8 cellular contexts compared by ENCODE assay signal in genomic region chr20:47315339-47315662, GRCh38. TPM values are rescaled to one million over a fixed set of nuclear protein-coding genes. Genes with fewer than 3 reads are reported as not detected.
DNase-seq lines count a peak whose midpoint lies in the region; ATAC-seq and TF ChIP-seq lines count a peak whose summit lies in the region.

No MANE protein-coding gene starts in this region.

- no peak for TF ChIP-seq POLR2A in thyroid gland (IDR thresholded peaks at IDR 0.05)

- H3K9me3 ChIP-seq in ascending aorta (no peaks in the 10 kb centered on the region), left lung (no peaks in the 10 kb centered on the region), thyroid gland (no peaks in the 10 kb centered on the region)

- DNase-seq in NCI-H2196 (lab: John Stamatoyannopoulos, UW; ENCODE audit: unreplicated experiment) (peak; percentile 44), NCI-H2196 treated with DMSO at 0.1 percent for 48 hours (lab: John Stamatoyannopoulos, UW; ENCODE audit: unreplicated experiment) (no peak), ascending aorta (ENCODE audit: low spot score in 2 of 2) (no peak), left lung (no peak), thyroid gland (no peak), HUDEP-2 (lab: John Stamatoyannopoulos, UW; ENCODE audit: unreplicated experiment in 76 of 76) (no peak), HEK293T (ENCODE audit: extremely low spot score) (no peak)
- no peak for DNase-seq in activated naive CD4-positive, alpha-beta T cell treated with anti-CD3 and anti-CD28 coated beads for 36 hours

- H3K27me3 Mint-ChIP-seq in activated naive CD4-positive, alpha-beta T cell treated with anti-CD3 and anti-CD28 coated beads for 36 hours (ENCODE audit: low read depth) = no peaks in the 10 kb centered on the region

- H3K4me3 Mint-ChIP-seq in activated naive CD4-positive, alpha-beta T cell treated with anti-CD3 and anti-CD28 coated beads for 36 hours = no peak overlapping the region

- H3K4me3 ChIP-seq in ascending aorta (no peak overlapping the region), left lung (no peak overlapping the region), thyroid gland (replicated peaks in 1 of 3) (no peak overlapping the region)

- no peak for ATAC-seq in left lung

- H3K27ac Mint-ChIP-seq in activated naive CD4-positive, alpha-beta T cell treated with anti-CD3 and anti-CD28 coated beads for 36 hours = no peak overlapping the region

- H3K27ac ChIP-seq in ascending aorta (peak overlapping the region; percentile 97 to 99), left lung (peak overlapping the region; percentile 94 to 98), thyroid gland (peak overlapping the region; percentile 99 to 100 (median 100))

- no peaks in the 10 kb centered on the region for H3K9me3 Mint-ChIP-seq in activated naive CD4-positive, alpha-beta T cell treated with anti-CD3 and anti-CD28 coated beads for 36 hours

- intact Hi-C loops in ascending aorta (cut with DNase I) = no loop called here
- intact Hi-C loops in left lung (cut with DNase I) = loop anchor here in 1 of 2 donors (10.0 kb wide), 1 partner anchor 60 kb away; no protein-coding TSS in a partner anchor
- intact Hi-C loops in thyroid gland (cut with DNase I) = loop anchor here (5.0 kb wide), 1 partner anchor 42 kb away; the partner anchor contains the start of gene ZMYND8
- intact Hi-C loops in activated naive CD4-positive, alpha-beta T cell treated with anti-CD3 and anti-CD28 coated beads for 36 hours (cut with micrococcal nuclease) = no loop called here

- CTCF ChIA-PET in HEK293T (lab: Yijun Ruan, JAX) = interaction anchor here (1.4 kb wide), 1 partner anchor 69 kb away, joined by 4 read pairs; no protein-coding TSS in a partner anchor
- CTCF ChIA-PET in activated naive CD4-positive, alpha-beta T cell treated with anti-CD3 and anti-CD28 coated beads for 36 hours (lab: Charles Lee) = interaction anchor here (3.8 kb wide), 1 partner anchor 69 kb away, joined by 14 read pairs; no protein-coding TSS in a partner anchor

- H3K36me3 ChIP-seq in ascending aorta = no peaks in the 10 kb centered on the region
- H3K36me3 ChIP-seq in left lung = peaks cover 0 to 8% of the 10 kb centered on the region in 2 donors
- H3K36me3 ChIP-seq in thyroid gland = no peaks in the 10 kb centered on the region

- POLR2A ChIA-PET in HEK293T (lab: Yijun Ruan, JAX) = no interaction called here

- no peaks in the 10 kb centered on the region for H3K27me3 ChIP-seq in ascending aorta
- no peaks in the 10 kb centered on the region for H3K27me3 ChIP-seq in left lung
- no peaks in the 10 kb centered on the region for H3K27me3 ChIP-seq in thyroid gland

- H3K4me1 Mint-ChIP-seq in activated naive CD4-positive, alpha-beta T cell treated with anti-CD3 and anti-CD28 coated beads for 36 hours (ENCODE audit: low read depth) = peaks cover 64% of the 10 kb centered on the region

- peaks cover 7% of the 10 kb centered on the region for H3K36me3 Mint-ChIP-seq in activated naive CD4-positive, alpha-beta T cell treated with anti-CD3 and anti-CD28 coated beads for 36 hours (ENCODE audit: low read depth)

- 62 to 67% methylated on average over 4 of the region's 4 CpGs for WGBS in thyroid gland, 2 donors

- TF ChIP-seq CTCF in ascending aorta (IDR thresholded peaks at IDR 0.05) (no peak), left lung (IDR thresholded peaks at IDR 0.05) (no peak), thyroid gland (IDR thresholded peaks at IDR 0.05) (no peak)

- H3K4me1 ChIP-seq in ascending aorta (peaks cover 31 to 47% of the 10 kb centered on the region in 2 donors), left lung (peaks cover 52 to 87% of the 10 kb centered on the region in 2 donors), thyroid gland (peaks cover 66 to 94% of the 10 kb centered on the region in 2 donors)

TF ChIP-seq in HEK293T, 16 proteins besides CTCF, POLR2A, EP300 and RAD21:
- TF ChIP-seq BHLHE40 (IDR thresholded peaks at IDR 0.05; ENCODE audit: borderline replicate concordance) = no peak
- TF ChIP-seq L3MBTL2 (conservative IDR thresholded peaks at IDR 0.05) = no peak
- no peak for TF ChIP-seq FOXK2 (IDR thresholded peaks at IDR 0.05)
- TF ChIP-seq NFRKB (IDR thresholded peaks at IDR 0.05) = no peak
- TF ChIP-seq ARNT (IDR thresholded peaks at IDR 0.05) = no peak
- no peak for TF ChIP-seq CTBP1 (IDR thresholded peaks at IDR 0.05; ENCODE audit: borderline replicate concordance)
- TF ChIP-seq FOXM1 (IDR thresholded peaks at IDR 0.05; ENCODE audit: borderline replicate concordance) = no peak
- no peak for TF ChIP-seq HDGF (IDR thresholded peaks at IDR 0.05; ENCODE audit: borderline replicate concordance)
- TF ChIP-seq LEF1 (IDR thresholded peaks at IDR 0.05; ENCODE audit: borderline replicate concordance) = no peak
- no peak for TF ChIP-seq ZNF384 (IDR thresholded peaks at IDR 0.05)
- TF ChIP-seq TARDBP (IDR thresholded peaks at IDR 0.05) = no peak
- no peak for TF ChIP-seq ELF4 (IDR thresholded peaks at IDR 0.05)

RNA-seq across cellular contexts. Expression of gene ZMYND8, which starts 41.2 kb away (rescaled TPM):
- 23.2 TPM for total RNA-seq in ascending aorta
- total RNA-seq in left lung = 10 to 100 TPM; 38.9 to 39.8 TPM
- total RNA-seq in thyroid gland = 10 to 100 TPM; 29.7 to 42.4 (median 30.9) TPM
- 10 to 100 TPM; 30.3 to 33.0 TPM for total RNA-seq in activated naive CD4-positive, alpha-beta T cell treated with anti-CD3 and anti-CD28 coated beads for 36 hours
